ENCODE assay signal across 9 cellular contexts in genomic region chr5:73233461-73234151, GRCh38.
DNase-seq lines count a peak whose midpoint lies in the region; ATAC-seq and TF ChIP-seq lines count a peak whose summit lies in the region.
"Had no signal": no experiment of that assay in that cellular context is flagged by ENCODE, and none has a peak within 500 bp of the region (broad histone marks: within the 10 kb centered on the region; RNA-seq: fewer than 3 reads in every experiment).

No MANE protein-coding gene starts in this region.

- DNase-seq in Right ventricle myocardium inferior (ENCODE audit: missing footprints) (peak; percentile 64), cardiac septum (ENCODE audit: low spot score) (no peak), glutamatergic neuron (peak; percentile 58), Kasumi-1 (lab: John Stamatoyannopoulos, UW) (no peak)
- no peak for DNase-seq in natural killer cell treated with Interleukin-12 subunit alpha and Interleukin-12 subunit beta and Interleukin-15 and Interleukin-18, amount 100 ng/mL, for 72 hours (ENCODE audit: low spot score)
- DNase-seq: NCI-H2171 treated with DMSO at 0.1 percent for 48 hours had no signal

- H3K27ac Mint-ChIP-seq in glutamatergic neuron (ENCODE audit: unreplicated experiment) = no peak overlapping the region
- no peak overlapping the region for H3K27ac Mint-ChIP-seq in natural killer cell treated with Interleukin-12 subunit alpha and Interleukin-12 subunit beta and Interleukin-15 and Interleukin-18, amount 100 ng/mL, for 72 hours

- no peaks in the 10 kb centered on the region for H3K9me3 Mint-ChIP-seq in glutamatergic neuron (ENCODE audit: unreplicated experiment)
- H3K9me3 Mint-ChIP-seq in natural killer cell treated with Interleukin-12 subunit alpha and Interleukin-12 subunit beta and Interleukin-15 and Interleukin-18, amount 100 ng/mL, for 72 hours = no peaks in the 10 kb centered on the region

- no peak for TF ChIP-seq CTCF in glutamatergic neuron (IDR thresholded peaks at IDR 0.05; ENCODE audit: partially characterized antibody, unreplicated experiment)

- peak overlapping the region; percentile 74 for H3K4me3 Mint-ChIP-seq in glutamatergic neuron (ENCODE audit: unreplicated experiment)
- H3K4me3 Mint-ChIP-seq in natural killer cell treated with Interleukin-12 subunit alpha and Interleukin-12 subunit beta and Interleukin-15 and Interleukin-18, amount 100 ng/mL, for 72 hours = peak overlapping the region; percentile 44

- H3K27me3 Mint-ChIP-seq in glutamatergic neuron (ENCODE audit: unreplicated experiment) = peaks cover 9% of the 10 kb centered on the region
- H3K27me3 Mint-ChIP-seq in natural killer cell treated with Interleukin-12 subunit alpha and Interleukin-12 subunit beta and Interleukin-15 and Interleukin-18, amount 100 ng/mL, for 72 hours = peaks cover 51 to 57% of the 10 kb centered on the region in 2 donors

- peaks cover 8% of the 10 kb centered on the region for H3K4me1 Mint-ChIP-seq in glutamatergic neuron (ENCODE audit: low read depth, unreplicated experiment)
- H3K4me1 Mint-ChIP-seq in natural killer cell treated with Interleukin-12 subunit alpha and Interleukin-12 subunit beta and Interleukin-15 and Interleukin-18, amount 100 ng/mL, for 72 hours (ENCODE audit: low read depth in 2 of 2) = peaks cover 6 to 14% of the 10 kb centered on the region in 2 donors

- intact Hi-C loops in Right ventricle myocardium inferior (cut with DNase I) (no loop called here), cardiac septum (cut with DNase I) (no loop called here)

- ATAC-seq in Right ventricle myocardium inferior (peak; percentile 46), HG03342 (IDR thresholded peaks at IDR 0.05; ENCODE audit: unreplicated experiment) (no peak), GM19395 (IDR thresholded peaks at IDR 0.05; ENCODE audit: unreplicated experiment) (no peak), GM19035 (IDR thresholded peaks at IDR 0.05; ENCODE audit: unreplicated experiment) (no peak)
- ATAC-seq in natural killer cell treated with Interleukin-12 subunit alpha and Interleukin-12 subunit beta and Interleukin-15 and Interleukin-18, amount 100 ng/mL, for 72 hours = peak; percentile 39 to 59

- H3K36me3 Mint-ChIP-seq in glutamatergic neuron (ENCODE audit: unreplicated experiment) = no peaks in the 10 kb centered on the region
- no peaks in the 10 kb centered on the region for H3K36me3 Mint-ChIP-seq in natural killer cell treated with Interleukin-12 subunit alpha and Interleukin-12 subunit beta and Interleukin-15 and Interleukin-18, amount 100 ng/mL, for 72 hours

Comparison
In these comparisons a context has a peak if more than half of its experiments do, and no peak if none do; other contexts are left out.
1. DNase-seq: peak in Right ventricle myocardium inferior (single experiment) and glutamatergic neuron (single experiment); none in cardiac septum (single experiment), natural killer cell treated with Interleukin-12 subunit alpha and Interleukin-12 subunit beta and Interleukin-15 and Interleukin-18, amount 100 ng/mL, for 72 hours (single experiment) and Kasumi-1 (0 of 2).
2. ATAC-seq: peak in Right ventricle myocardium inferior (single experiment) and natural killer cell treated with Interleukin-12 subunit alpha and Interleukin-12 subunit beta and Interleukin-15 and Interleukin-18, amount 100 ng/mL, for 72 hours (2 of 2); none in HG03342 (single experiment), GM19395 (single experiment) and GM19035 (single experiment).